Comparison of ENCODE assay signal across 22 cellular contexts in the genomic region with DNA sequence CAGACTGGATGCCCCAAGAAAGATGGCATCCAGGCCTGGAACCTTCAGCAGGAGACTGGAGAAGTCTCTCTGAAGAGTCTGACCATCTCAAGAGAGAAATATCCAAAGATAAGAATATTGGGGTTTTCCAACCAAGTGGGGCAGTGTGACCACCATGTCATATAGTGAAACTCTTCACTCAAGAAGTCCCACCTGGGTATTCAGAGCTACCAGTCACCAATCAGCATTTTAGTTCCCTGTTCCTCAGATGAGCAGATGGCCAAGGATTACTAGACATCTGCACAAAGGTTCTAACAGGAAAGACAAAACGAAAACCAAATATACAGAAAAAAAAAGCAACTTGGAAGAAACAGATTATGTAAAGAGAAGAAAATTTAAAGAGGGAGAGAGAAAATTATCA. TPM values are rescaled to one million over a fixed set of nuclear protein-coding genes. Genes with fewer than 3 reads are reported as not detected.
"Had no signal": no experiment of that assay in that cellular context is flagged by ENCODE, and none has a peak within 500 bp of the region (broad histone marks: within the 10 kb centered on the region; RNA-seq: fewer than 3 reads in every experiment).

No MANE protein-coding gene starts in this region.

- H3K36me3 Mint-ChIP-seq: natural killer cell treated with Interleukin-12 subunit alpha and Interleukin-12 subunit beta and Interleukin-15 and Interleukin-18, amount 100 ng/mL, for 72 hours had no signal

- H3K27ac ChIP-seq: coronary artery, esophagus muscularis mucosa, gastrocnemius medialis, left ventricle myocardium inferior, pancreas, psoas muscle, tibial nerve had no signal

- H3K27me3 Mint-ChIP-seq: activated naive CD8-positive, alpha-beta T cell treated with anti-CD3 and anti-CD28 coated beads, Interleukin-2, amount 10 ng/mL, durations not matched to agents 7 days and 5 days; stimulated activated naive CD8-positive, alpha-beta T cell treated with anti-CD3 and anti-CD28 coated beads, Interleukin-15, amount 100 ng/mL, for 72 hours had no signal

- H3K4me1 ChIP-seq: esophagus muscularis mucosa, gastrocnemius medialis, left ventricle myocardium inferior, pancreas, psoas muscle, tibial nerve had no signal

- H3K36me3 ChIP-seq: esophagus muscularis mucosa, gastrocnemius medialis, left ventricle myocardium inferior, pancreas, tibial nerve had no signal

- H3K27ac Mint-ChIP-seq: activated naive CD4-positive, alpha-beta T cell treated with anti-CD3 and anti-CD28 coated beads for 36 hours; activated naive CD8-positive, alpha-beta T cell treated with anti-CD3 and anti-CD28 coated beads, Interleukin-2, amount 10 ng/mL, durations not matched to agents 7 days and 5 days; natural killer cell treated with Interleukin-12 subunit alpha and Interleukin-12 subunit beta and Interleukin-15 and Interleukin-18, amount 100 ng/mL, for 72 hours; stimulated activated naive CD8-positive, alpha-beta T cell treated with anti-CD3 and anti-CD28 coated beads, Interleukin-15, amount 100 ng/mL, for 72 hours; T-helper 2 cell treated with Interferon-gamma antibody and Interleukin-4, amounts not matched to agents 5 μg/mL and 100 μg/mL, for 36 hours had no signal

- ATAC-seq: gastrocnemius medialis; natural killer cell treated with Interleukin-12 subunit alpha and Interleukin-12 subunit beta and Interleukin-15 and Interleukin-18, amount 100 ng/mL, for 72 hours; pancreas; psoas muscle; right cardiac atrium; stimulated activated naive CD8-positive, alpha-beta T cell treated with anti-CD3 and anti-CD28 coated beads, Interleukin-15, amount 100 ng/mL, for 72 hours had no signal

- H3K9me3 ChIP-seq: esophagus muscularis mucosa, gastrocnemius medialis, left ventricle myocardium inferior, pancreas, psoas muscle, tibial nerve had no signal

- H3K9me3 Mint-ChIP-seq: activated naive CD4-positive, alpha-beta T cell treated with anti-CD3 and anti-CD28 coated beads for 36 hours; natural killer cell treated with Interleukin-12 subunit alpha and Interleukin-12 subunit beta and Interleukin-15 and Interleukin-18, amount 100 ng/mL, for 72 hours; stimulated activated naive CD8-positive, alpha-beta T cell treated with anti-CD3 and anti-CD28 coated beads, Interleukin-15, amount 100 ng/mL, for 72 hours; T-helper 2 cell treated with Interferon-gamma antibody and Interleukin-4, amounts not matched to agents 5 μg/mL and 100 μg/mL, for 36 hours had no signal

- H3K4me3 Mint-ChIP-seq: activated naive CD4-positive, alpha-beta T cell treated with anti-CD3 and anti-CD28 coated beads for 36 hours; activated naive CD8-positive, alpha-beta T cell treated with anti-CD3 and anti-CD28 coated beads, Interleukin-2, amount 10 ng/mL, durations not matched to agents 7 days and 5 days; natural killer cell treated with Interleukin-12 subunit alpha and Interleukin-12 subunit beta and Interleukin-15 and Interleukin-18, amount 100 ng/mL, for 72 hours; stimulated activated naive CD8-positive, alpha-beta T cell treated with anti-CD3 and anti-CD28 coated beads, Interleukin-15, amount 100 ng/mL, for 72 hours; T-helper 2 cell treated with Interferon-gamma antibody and Interleukin-4, amounts not matched to agents 5 μg/mL and 100 μg/mL, for 36 hours had no signal

- H3K27me3 ChIP-seq: esophagus muscularis mucosa, gastrocnemius medialis, pancreas, tibial nerve had no signal

- DNase-seq: activated CD4-positive, alpha-beta T cell treated with anti-CD3 and anti-CD28 coated beads for 1 hour; activated CD4-positive, alpha-beta T cell treated with anti-CD3 and anti-CD28 coated beads, Interleukin-2, amount 50 U/mL, for 4 hours; activated effector memory CD4-positive, alpha-beta T cell treated with Interleukin-2 at 50 U/mL for 16 hours; activated naive CD4-positive, alpha-beta T cell treated with anti-CD3 and anti-CD28 coated beads for 36 hours; activated naive CD8-positive, alpha-beta T cell treated with anti-CD3 and anti-CD28 coated beads, Interleukin-2, amount 10 ng/mL, durations not matched to agents 7 days and 5 days; activated T-cell treated with anti-CD3 and anti-CD28 coated beads, Interleukin-2, amount 50 U/mL, for 48 hours; amniotic stem cell; gastrocnemius medialis; hippocampal formation; left ventricle myocardium inferior; mammary epithelial cell; midbrain; pancreas; psoas muscle; right cardiac atrium; stimulated activated CD4-positive, alpha-beta T cell treated with anti-CD3 and anti-CD28 coated beads, Interleukin-1b, Interleukin-23, amount 100 ng/mL, for 48 hours; stimulated activated naive CD8-positive, alpha-beta T cell treated with anti-CD3 and anti-CD28 coated beads, Interleukin-15, amount 100 ng/mL, for 72 hours had no signal

- H3K4me3 ChIP-seq: coronary artery, esophagus muscularis mucosa, gastrocnemius medialis, left ventricle myocardium inferior, pancreas, psoas muscle, tibial nerve had no signal

RNA-seq across cellular contexts. Expression of gene CXCR4, which starts 38.5 kb away (rescaled TPM):
- total RNA-seq: mammary epithelial cell had no signal
